In genomic region chr11:67119577-67120391, GRCh38 we compare ENCODE assay signal across 8 cellular contexts. TPM values are rescaled to one million over a fixed set of nuclear protein-coding genes. Genes with fewer than 3 reads are reported as not detected.
DNase-seq lines count a peak whose midpoint lies in the region; ATAC-seq and TF ChIP-seq lines count a peak whose summit lies in the region.

No MANE protein-coding gene starts in this region.

- peak overlapping the region; percentile 85 for H3K9ac ChIP-seq in neural progenitor cell

- H3K4me3 ChIP-seq in GM06990 (replicated peaks; ENCODE audit: low read depth, low read length) (peak overlapping the region; percentile 91), fibroblast of villous mesenchyme (ENCODE audit: low read depth, low read length) (peak overlapping the region; percentile 97), neural progenitor cell (peak overlapping the region; percentile 95)

- H3K27ac Mint-ChIP-seq in neural progenitor cell = peak overlapping the region; percentile 98

- H3K9me3 Mint-ChIP-seq in neural progenitor cell = no peaks in the 10 kb centered on the region

- H3K4me2 ChIP-seq in neural progenitor cell = peak overlapping the region; percentile 95

- H3K4me1 ChIP-seq in neural progenitor cell = peaks cover 23% of the 10 kb centered on the region

- peak; percentile 8 for ATAC-seq in GM21515 (IDR thresholded peaks at IDR 0.05; ENCODE audit: unreplicated experiment)

- peaks cover 11% of the 10 kb centered on the region for H3K27me3 Mint-ChIP-seq in neural progenitor cell (ENCODE audit: insufficient read depth, low read depth)

- H3K27ac ChIP-seq in KOPT-K1 (ENCODE audit: low read depth, low read length, poor library complexity, severe bottlenecking) (peak overlapping the region; percentile 87), neural progenitor cell (peak overlapping the region; percentile 96)

- H3F3A ChIP-seq in neural progenitor cell (ENCODE audit: low read depth) = peaks cover 28% of the 10 kb centered on the region

- H3K27me3 ChIP-seq in GM06990 (replicated peaks; ENCODE audit: control insufficient read depth, insufficient read depth, low read length) (no peaks in the 10 kb centered on the region), neural progenitor cell (peaks cover 12% of the 10 kb centered on the region)

- H3K36me3 ChIP-seq in GM06990 (ENCODE audit: control insufficient read depth, insufficient read depth, low read length) (no peaks in the 10 kb centered on the region; the same call in 1 of the 2 replicates), KOPT-K1 (ENCODE audit: insufficient read depth, low read length) (peaks cover 21% of the 10 kb centered on the region), neural progenitor cell (no peaks in the 10 kb centered on the region)

- no peak overlapping the region for H2AFZ ChIP-seq in neural progenitor cell (replicated peaks)

- peaks cover 9% of the 10 kb centered on the region for H3K36me3 Mint-ChIP-seq in neural progenitor cell

- peak; percentile 44 for DNase-seq in GM06990 (ENCODE audit: extremely low read depth, insufficient read length)
- DNase-seq in activated T-cell treated with anti-CD3 and anti-CD28 coated beads, Interleukin-2, amount 50 U/mL, for 1 hour = peak; percentile 42
- DNase-seq in fibroblast of villous mesenchyme (ENCODE audit: low read depth) = peak; percentile 21
- peak; percentile 66 for DNase-seq in neural progenitor cell (ENCODE audit: low spot score)
- DNase-seq in SKM-1 (lab: John Stamatoyannopoulos, UW; ENCODE audit: unreplicated experiment) = no peak
- DNase-seq in UCSD-AML1 (lab: John Stamatoyannopoulos, UW; ENCODE audit: unreplicated experiment) = no peak

- no peaks in the 10 kb centered on the region for H3K9me3 ChIP-seq in KOPT-K1 (ENCODE audit: insufficient read depth, low read length, poor library complexity, severe bottlenecking)
- no peaks in the 10 kb centered on the region for H3K9me3 ChIP-seq in neural progenitor cell (ENCODE audit: low read depth)

- peaks cover 20% of the 10 kb centered on the region for H3K4me1 Mint-ChIP-seq in neural progenitor cell

- peak overlapping the region; percentile 93 for H3K4me3 Mint-ChIP-seq in neural progenitor cell

- H3K79me2 ChIP-seq in neural progenitor cell (ENCODE audit: low read depth) = peaks cover 63% of the 10 kb centered on the region

- H4K20me1 ChIP-seq in neural progenitor cell (ENCODE audit: low read depth) = peaks cover 51% of the 10 kb centered on the region

- no peak for TF ChIP-seq CTCF in GM06990 (IDR thresholded peaks at IDR 0.05; ENCODE audit: insufficient read depth, low read length, poor library complexity, severe bottlenecking)
- peak; percentile 5 for TF ChIP-seq CTCF in fibroblast of villous mesenchyme (IDR thresholded peaks at IDR 0.05; ENCODE audit: insufficient read depth, low read depth, low read length)
- peak; percentile 15 for TF ChIP-seq CTCF in neural progenitor cell (IDR thresholded peaks at IDR 0.05)

RNA-seq across cellular contexts. Expression of gene KDM2A, which starts 0.7 kb away (rescaled TPM):
- total RNA-seq in fibroblast of villous mesenchyme (50.5 and 52.8 TPM in 2 replicates), neural progenitor cell (ENCODE audit: low replicate concordance) (38.8 and 49.5 TPM in 2 replicates)

Comparison
In these comparisons a context has a peak if more than half of its experiments do, and no peak if none do; other contexts are left out.
1. DNase-seq: peak in GM06990 (single experiment), activated T-cell treated with anti-CD3 and anti-CD28 coated beads, Interleukin-2, amount 50 U/mL, for 1 hour (single experiment), fibroblast of villous mesenchyme (single experiment) and neural progenitor cell (single experiment); none in SKM-1 (single experiment) and UCSD-AML1 (single experiment).
2. Peak in every context shown above with its lines, with median percentiles within 50 percentile points of each other: H3K4me3 ChIP-seq.